In genomic region chr3:184335661-184336483, GRCh38 we compare ENCODE assay signal across 9 cellular contexts. TPM values are rescaled to one million over a fixed set of nuclear protein-coding genes. Genes with fewer than 3 reads are reported as not detected.
DNase-seq lines count a peak whose midpoint lies in the region; ATAC-seq, FAIRE-seq and TF ChIP-seq lines count a peak whose summit lies in the region.
"Had no signal": no experiment of that assay in that cellular context is flagged by ENCODE, and none has a peak within 500 bp of the region (broad histone marks: within the 10 kb centered on the region; RNA-seq: fewer than 3 reads in every experiment).

No MANE protein-coding gene starts in this region.

- FAIRE-seq in frontal cortex (lab: Jason Lieb, UNC): no peak
- FAIRE-seq: endometrium had no signal

- H3K79me2 ChIP-seq in KMS-11 (ENCODE audit: insufficient read depth, low read depth): peaks cover 2% of the 10 kb centered on the region; the same call in 1 of the 2 replicates

- H2AFZ ChIP-seq in KMS-11 (ENCODE audit: low read depth): no peak overlapping the region
- H2AFZ ChIP-seq in neuron (ENCODE audit: low read depth, low read length): no peak overlapping the region

- H3K4me2 ChIP-seq in KMS-11: peak overlapping the region; percentile 39; the same call in 1 of the 2 replicates

- no peak for TF ChIP-seq CTCF in KMS-11 (conservative IDR thresholded peaks at IDR 0.05; ENCODE audit: low read depth, low read length)

- peak; percentile 77 for ATAC-seq in GM21390 (IDR thresholded peaks at IDR 0.05; ENCODE audit: unreplicated experiment)

- no peak overlapping the region for H3K4me3 ChIP-seq in KMS-11 (IDR thresholded peaks at IDR 0.05; ENCODE audit: insufficient read depth, low read depth, low read length)
- H3K4me3 ChIP-seq in neuron (ENCODE audit: low read length): peak overlapping the region; percentile 63
- peak overlapping the region; percentile 74 to 80 (median 80) for H3K4me3 ChIP-seq in subcutaneous abdominal adipose tissue (ENCODE audit: low read depth in 1 of 5, low read length in 5 of 5)

- no peaks in the 10 kb centered on the region for H3K9me3 ChIP-seq in neuron (ENCODE audit: low read length)
- H3K9me3 ChIP-seq in subcutaneous abdominal adipose tissue (ENCODE audit: control insufficient read depth in 5 of 5, low read length in 5 of 5): no peaks in the 10 kb centered on the region

- no peaks in the 10 kb centered on the region for H4K20me1 ChIP-seq in KMS-11 (ENCODE audit: insufficient read depth)

- DNase-seq in COR-L47 (lab: John Stamatoyannopoulos, UW) (peak; percentile 87), SHP77 treated with DMSO at 0.1 percent for 48 hours (lab: John Stamatoyannopoulos, UW) (peak; percentile 17), frontal cortex (ENCODE audit: low spot score in 2 of 2) (peak; percentile 91 to 94)
- DNase-seq in activated gamma-delta T cell treated with anti-CD3 and anti-CD28 coated beads, Interleukin-2, amount 50 U/mL, for 16 hours (ENCODE audit: low read depth): peak; percentile 69

- H3K36me3 ChIP-seq in KMS-11 (ENCODE audit: insufficient read depth) (peaks cover 12% of the 10 kb centered on the region; the same call in 1 of the 2 replicates), neuron (ENCODE audit: insufficient read depth, low read length) (peaks cover 39% of the 10 kb centered on the region), subcutaneous abdominal adipose tissue (ENCODE audit: control insufficient read depth in 5 of 5, insufficient read depth in 5 of 5, low read length in 5 of 5) (peaks cover 0 to 45% (median 44%) of the 10 kb centered on the region in 5 donors)

- H3K9ac ChIP-seq in KMS-11: peak overlapping the region; percentile 34; the same call in 1 of the 2 replicates
- peak overlapping the region; percentile 71 to 89 (median 86) for H3K9ac ChIP-seq in subcutaneous abdominal adipose tissue (ENCODE audit: low read length in 5 of 5)

- H3K27me3 ChIP-seq in KMS-11 (ENCODE audit: insufficient read depth, low read depth) (no peaks in the 10 kb centered on the region), neuron (ENCODE audit: insufficient read depth, low read length) (no peaks in the 10 kb centered on the region), subcutaneous abdominal adipose tissue (ENCODE audit: control insufficient read depth in 5 of 5, insufficient read depth in 4 of 5, low read length in 5 of 5) (no peaks in the 10 kb centered on the region)

- H3K27ac ChIP-seq in KMS-11 (peak overlapping the region; percentile 54), subcutaneous abdominal adipose tissue (ENCODE audit: low read depth, low read length) (peak overlapping the region; percentile 98)

- H3K4me1 ChIP-seq in KMS-11 (ENCODE audit: low read depth, poor library complexity, severe bottlenecking): peaks cover 3% of the 10 kb centered on the region
- H3K4me1 ChIP-seq in neuron (ENCODE audit: insufficient read depth, low read length): peaks cover 33% of the 10 kb centered on the region
- peaks cover 8 to 55% (median 38%) of the 10 kb centered on the region in 5 donors for H3K4me1 ChIP-seq in subcutaneous abdominal adipose tissue (ENCODE audit: control insufficient read depth in 5 of 5, insufficient read depth in 5 of 5, low read length in 5 of 5)

RNA-seq across cellular contexts. Expression of gene FAM131A, which starts 1.5 kb away (rescaled TPM):
- total RNA-seq in frontal cortex: 60.7 TPM

RNA-seq across cellular contexts. Expression of gene EIF4G1, which starts 21.5 kb away (rescaled TPM):
- 88.0 TPM for total RNA-seq in frontal cortex

RNA-seq across cellular contexts. Expression of gene CLCN2, which starts 25.5 kb away (rescaled TPM):
- total RNA-seq in frontal cortex: 7.3 TPM

RNA-seq across cellular contexts. Expression of gene POLR2H, which starts 25.6 kb away (rescaled TPM):
- 33.8 TPM for total RNA-seq in frontal cortex

RNA-seq across cellular contexts. Expression of gene PSMD2, which starts 36.8 kb away (rescaled TPM):
- 263 TPM for total RNA-seq in frontal cortex

Comparison
In these comparisons a context has a peak if more than half of its experiments do, and no peak if none do; other contexts are left out.
1. DNase-seq: peak in every context shown above with its lines; median percentile 92 in frontal cortex; 87 in COR-L47; 69 in activated gamma-delta T cell treated with anti-CD3 and anti-CD28 coated beads, Interleukin-2, amount 50 U/mL, for 16 hours; 17 in SHP77 treated with DMSO at 0.1 percent for 48 hours.